Comparison of ENCODE assay signal across 14 cellular contexts in genomic region chr22:24580276-24580675, GRCh38. TPM values are rescaled to one million over a fixed set of nuclear protein-coding genes. Genes with fewer than 3 reads are reported as not detected.
DNase-seq lines count a peak whose midpoint lies in the region; ATAC-seq and TF ChIP-seq lines count a peak whose summit lies in the region.
"Had no signal": no experiment of that assay in that cellular context is flagged by ENCODE, and none has a peak within 500 bp of the region (broad histone marks: within the 10 kb centered on the region; RNA-seq: fewer than 3 reads in every experiment).

No MANE protein-coding gene starts in this region.

- WGBS in esophagus squamous epithelium, 2 donors: 29 to 37% methylated on average over 2 of the region's 2 CpGs

- H3K36me3 ChIP-seq in PC-3 (ENCODE audit: low read depth, low read length) (no peaks in the 10 kb centered on the region; the same call in 1 of the 2 replicates), esophagus squamous epithelium (peaks cover 0 to 18% (median 3%) of the 10 kb centered on the region in 3 donors), MM.1S (replicated peaks; ENCODE audit: insufficient read depth, low read length) (no peaks in the 10 kb centered on the region)
- H3K36me3 ChIP-seq: gastrocnemius medialis had no signal

- H3F3A ChIP-seq in PC-3 (ENCODE audit: low read length, unreplicated experiment) (no peaks in the 10 kb centered on the region), MM.1S (ENCODE audit: insufficient read depth, low read length) (0 out of 2 replicates have a peak, but pooled peaks cover 5% of the 10 kb centered on the region)

- H3K9me3 ChIP-seq in PC-3 (ENCODE audit: low read length): no peaks in the 10 kb centered on the region
- H3K9me3 ChIP-seq in esophagus squamous epithelium: no peaks in the 10 kb centered on the region
- no peaks in the 10 kb centered on the region for H3K9me3 ChIP-seq in MM.1S (replicated peaks; ENCODE audit: insufficient read depth, low read length)
- H3K9me3 ChIP-seq: gastrocnemius medialis, upper lobe of right lung had no signal

- H3K79me2 ChIP-seq in PC-3 (ENCODE audit: low read length) (no peaks in the 10 kb centered on the region), MM.1S (ENCODE audit: low read length) (no peaks in the 10 kb centered on the region)

- no peak for TF ChIP-seq CTCF in PC-3 (conservative IDR thresholded peaks at IDR 0.05; ENCODE audit: low read depth, low read length)
- TF ChIP-seq CTCF in esophagus squamous epithelium (IDR thresholded peaks at IDR 0.05): no peak
- no peak for TF ChIP-seq CTCF in omental fat pad (IDR thresholded peaks at IDR 0.05)
- no peak for TF ChIP-seq CTCF in MM.1S (IDR thresholded peaks at IDR 0.05; ENCODE audit: low read length)

- H3K4me3 ChIP-seq in PC-3 (ENCODE audit: low read length) (no peak overlapping the region), esophagus squamous epithelium (no peak overlapping the region), MM.1S (ENCODE audit: low read length) (no peak overlapping the region)
- H3K4me3 ChIP-seq: gastrocnemius medialis, upper lobe of right lung had no signal

- POLR2A ChIA-PET in PC-3 (lab: Charles Lee; ENCODE audit: unreplicated experiment): no interaction called here

- H3K4me2 ChIP-seq in PC-3 (ENCODE audit: low read length) (no peak overlapping the region), MM.1S (ENCODE audit: low read depth, low read length) (no peak overlapping the region)

- BruUV-seq in PC-3 (replicated peaks; lab: Mats Ljungman, UMichigan): no TSS peak

- CTCF ChIA-PET in PC-3 (lab: Charles Lee): no interaction called here

- H3K27ac ChIP-seq in PC-3 (ENCODE audit: low read length): no peak overlapping the region
- peak overlapping the region; percentile 6 to 76 (median 56) for H3K27ac ChIP-seq in esophagus squamous epithelium
- H3K27ac ChIP-seq in MM.1S (ENCODE audit: low read length): no peak overlapping the region
- H3K27ac ChIP-seq: gastrocnemius medialis, upper lobe of right lung had no signal

- H3K27me3 ChIP-seq in PC-3 (ENCODE audit: low read length) (no peaks in the 10 kb centered on the region), esophagus squamous epithelium (no peaks in the 10 kb centered on the region), MM.1S (replicated peaks; ENCODE audit: insufficient read depth, low read length) (no peaks in the 10 kb centered on the region)
- H3K27me3 ChIP-seq: gastrocnemius medialis, upper lobe of right lung had no signal

- H3K9ac ChIP-seq in PC-3 (ENCODE audit: low read length): no peak overlapping the region
- no peak overlapping the region for H3K9ac ChIP-seq in MM.1S (ENCODE audit: low read length)

- TF ChIP-seq POLR2A in esophagus squamous epithelium (IDR thresholded peaks at IDR 0.05): no peak

- peaks cover 11% of the 10 kb centered on the region for H3K4me1 ChIP-seq in PC-3 (ENCODE audit: insufficient read depth, low read length)
- peaks cover 24 to 83% (median 53%) of the 10 kb centered on the region in 3 donors for H3K4me1 ChIP-seq in esophagus squamous epithelium
- no peaks in the 10 kb centered on the region for H3K4me1 ChIP-seq in MM.1S (ENCODE audit: low read length)
- H3K4me1 ChIP-seq: gastrocnemius medialis had no signal

- H2AFZ ChIP-seq in PC-3 (ENCODE audit: low read length) (no peak overlapping the region), MM.1S (ENCODE audit: low read length) (no peak overlapping the region)

- H4K20me1 ChIP-seq in PC-3 (ENCODE audit: low read length): 0 out of 2 replicates have a peak, but pooled peaks cover 4% of the 10 kb centered on the region
- no peaks in the 10 kb centered on the region for H4K20me1 ChIP-seq in MM.1S (ENCODE audit: insufficient read depth, low read length)

- H3K9me2 ChIP-seq in PC-3 (replicated peaks; ENCODE audit: low read length) (no peaks in the 10 kb centered on the region), MM.1S (replicated peaks; ENCODE audit: insufficient read depth, low read length) (no peaks in the 10 kb centered on the region)

- intact Hi-C loops in PC-3 (cut with micrococcal nuclease) (no loop called here), esophagus squamous epithelium (cut with DNase I) (no loop called here)

- ATAC-seq in PC-3 (no peak; the same call in 1 of the 2 replicates), omental fat pad (ENCODE audit: low FRiP score) (peak; percentile 60), GM18867 (IDR thresholded peaks at IDR 0.05; ENCODE audit: unreplicated experiment) (no peak), HG03442 (IDR thresholded peaks at IDR 0.05; ENCODE audit: unreplicated experiment) (no peak)
- ATAC-seq: gastrocnemius medialis, upper lobe of right lung had no signal

- peak; percentile 71 for DNase-seq in AG20443 (ENCODE audit: low spot score)
- peak; percentile 14 for DNase-seq in PC-3
- DNase-seq in esophagus squamous epithelium (lab: John Stamatoyannopoulos, UW): no peak
- no peak for DNase-seq in omental fat pad (ENCODE audit: low spot score)
- no peak for DNase-seq in DMS53 (lab: John Stamatoyannopoulos, UW)
- DNase-seq in MM.1S: no peak
- DNase-seq: gastrocnemius medialis; islet precursor cell; NCI-H1105; NCI-H345; stimulated activated CD4-positive, alpha-beta T cell treated with anti-CD3 and anti-CD28 coated beads, Interleukin-2, amount 100 ng/mL, for 24 hours; upper lobe of right lung had no signal

RNA-seq across cellular contexts. Expression of gene LRRC75B, which starts 12.6 kb away (rescaled TPM):
- total RNA-seq in PC-3 (2014; rRNA removed): 4.5 and 7.7 TPM in 2 replicates
- total RNA-seq in esophagus squamous epithelium: 10 to 100 TPM in 1 of 4 donors, 1 to 10 TPM in 3; 4.0 to 20.4 (median 7.8) TPM
- 1 to 10 TPM; 4.1 to 7.0 (median 5.7) TPM for total RNA-seq in omental fat pad

RNA-seq across cellular contexts. Expression of gene GGT1, which starts 22.7 kb away (rescaled TPM):
- total RNA-seq in PC-3 (2014; rRNA removed): 2.2 and 3.7 TPM in 2 replicates
- 1 to 10 TPM in 3 of 4 donors, under 1 TPM in 1; 0.61 to 7.7 (median 1.2) TPM for total RNA-seq in esophagus squamous epithelium
- 1 to 10 TPM; 1.1 to 5.5 (median 4.5) TPM for total RNA-seq in omental fat pad

RNA-seq across cellular contexts. Expression of gene SNRPD3, which starts 24.5 kb away (rescaled TPM):
- 175 and 270 TPM in 2 replicates for total RNA-seq in PC-3 (2014; rRNA removed)
- 100 to 1,000 TPM; 107 to 176 (median 152) TPM for total RNA-seq in esophagus squamous epithelium
- total RNA-seq in omental fat pad: 100 to 1,000 TPM; 107 to 135 (median 115) TPM

RNA-seq across cellular contexts. Expression of gene GUCD1, which starts 25.3 kb away (rescaled TPM):
- 63.5 and 65.8 TPM in 2 replicates for total RNA-seq in PC-3 (2014; rRNA removed)
- total RNA-seq in esophagus squamous epithelium: 10 to 100 TPM; 48.2 to 98.8 (median 76.2) TPM
- total RNA-seq in omental fat pad: 100 to 1,000 TPM; 105 to 179 (median 171) TPM

Comparison
In these comparisons a context has a peak if more than half of its experiments do, and no peak if none do; other contexts are left out.
1. DNase-seq: peak in AG20443 (single experiment) and PC-3 (single experiment); none in esophagus squamous epithelium (single experiment), omental fat pad (single experiment), DMS53 (single experiment) and MM.1S (single experiment).
2. H3K27ac ChIP-seq: peak in esophagus squamous epithelium (4 of 4); none in PC-3 (single experiment) and MM.1S (single experiment).